Comparison of ENCODE assay signal across 12 cellular contexts in the genomic region with DNA sequence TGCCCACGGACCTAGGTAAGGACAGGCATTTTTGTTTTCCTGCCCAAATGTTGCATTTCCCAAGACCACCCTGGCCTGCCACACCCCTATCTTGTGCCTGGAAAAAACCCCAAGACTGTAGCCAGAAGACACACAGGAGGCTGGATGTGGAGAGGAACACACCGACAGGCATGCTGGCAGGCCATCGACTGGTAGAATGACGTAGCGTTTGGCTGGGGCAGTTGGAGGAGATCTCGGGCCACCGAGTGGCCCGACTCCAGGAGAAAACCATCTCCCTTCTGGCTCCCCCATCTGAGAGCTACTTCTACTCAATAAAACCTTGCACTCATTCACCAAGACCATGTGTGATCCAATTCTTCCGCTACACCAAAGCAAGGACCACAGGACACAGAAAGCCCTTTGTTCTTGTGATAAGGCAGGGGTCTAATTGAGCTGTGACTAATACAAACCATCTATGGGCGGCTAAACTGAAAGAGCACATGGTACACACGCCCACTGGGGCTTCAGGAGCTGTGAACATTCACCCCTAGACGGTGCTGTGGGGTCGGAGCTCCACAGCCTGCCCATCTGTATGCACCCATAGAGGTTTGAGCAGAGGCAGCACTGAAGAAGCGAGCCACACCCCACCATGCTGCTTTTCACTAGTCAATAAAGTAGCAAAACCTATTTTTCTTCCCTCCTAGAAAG. TPM values are rescaled to one million over a fixed set of nuclear protein-coding genes. Genes with fewer than 3 reads are reported as not detected.
DNase-seq lines count a peak whose midpoint lies in the region; ATAC-seq and TF ChIP-seq lines count a peak whose summit lies in the region.
"Had no signal": no experiment of that assay in that cellular context is flagged by ENCODE, and none has a peak within 500 bp of the region (broad histone marks: within the 10 kb centered on the region; RNA-seq: fewer than 3 reads in every experiment).

No MANE protein-coding gene starts in this region.

- intact Hi-C loops in OCI-LY7 (cut with micrococcal nuclease; ENCODE audit: unreplicated experiment): no loop called here
- intact Hi-C loops in Right ventricle myocardium superior (cut with DNase I): no loop called here

- H3K4me3 ChIP-seq in OCI-LY7 (ENCODE audit: low read depth, low read length, poor library complexity, severe bottlenecking): no peak overlapping the region

- H3K9me3 Mint-ChIP-seq in endothelial cell (ENCODE audit: unreplicated experiment): no peaks in the 10 kb centered on the region
- no peaks in the 10 kb centered on the region for H3K9me3 Mint-ChIP-seq in activated CD8-positive, alpha-beta memory T cell treated with anti-CD3 and anti-CD28 coated beads, Interleukin-2, amount 10 ng/mL, durations not matched to agents 7 days and 5 days (ENCODE audit: low read depth)
- H3K9me3 Mint-ChIP-seq: activated T-cell treated with anti-CD3 and anti-CD28 coated beads, Interleukin-2, amount 50 U/mL, for 72 hours had no signal

- CTCF ChIA-PET in OCI-LY7 (lab: Charles Lee; ENCODE audit: unreplicated experiment): interaction anchor here (0.6 to 2.8 kb wide), 5 partner anchors 9 to 88 kb away, joined by 4 to 23 read pairs (median 15); a partner anchor contains a TSS
- CTCF ChIA-PET in activated CD8-positive, alpha-beta memory T cell treated with anti-CD3 and anti-CD28 coated beads, Interleukin-2, amount 10 ng/mL, durations not matched to agents 7 days and 5 days (lab: Charles Lee): interaction anchor here (0.8 to 9.6 kb wide), 12 partner anchors 12 to 93 kb away, joined by 3 to 148 read pairs (median 12); a partner anchor contains a TSS

- TF ChIP-seq CTCF in GM12873 (IDR thresholded peaks at IDR 0.05; ENCODE audit: insufficient read depth, low read depth, low read length, missing control alignments) (peak; percentile 41), OCI-LY7 (conservative IDR thresholded peaks at IDR 0.05; ENCODE audit: low read length) (peak; percentile 74), endothelial cell (IDR thresholded peaks at IDR 0.05; ENCODE audit: unreplicated experiment) (no peak)

- H3K4me1 ChIP-seq in OCI-LY7 (ENCODE audit: insufficient read depth, low read length, poor library complexity, severe bottlenecking): peaks cover 60% of the 10 kb centered on the region

- H2AFZ ChIP-seq in OCI-LY7 (ENCODE audit: low read length): peak overlapping the region; percentile 89; the same call in 1 of the 2 replicates

- no peaks in the 10 kb centered on the region for H4K20me1 ChIP-seq in OCI-LY7 (ENCODE audit: insufficient read depth, low read length)

- no peaks in the 10 kb centered on the region for H3K9me2 ChIP-seq in OCI-LY7 (ENCODE audit: insufficient read depth, low read length)

- no peak for TF ChIP-seq POLR2A in erythroblast (IDR thresholded peaks at IDR 0.05; ENCODE audit: low read length)

- DNase-seq in COLO829 (ENCODE audit: low spot score) (peak; percentile 91), OCI-LY7 (ENCODE audit: low spot score) (peak; percentile 65), erythroblast (lab: John Stamatoyannopoulos, UW) (peak; percentile 11 to 28), endothelial cell (ENCODE audit: low spot score) (no peak), Right ventricle myocardium superior (no peak)
- no peak for DNase-seq in effector CD4-positive, alpha-beta T cell
- DNase-seq in activated CD8-positive, alpha-beta memory T cell treated with anti-CD3 and anti-CD28 coated beads, Interleukin-2, amount 10 ng/mL, durations not matched to agents 7 days and 5 days: no peak
- DNase-seq: NCI-H446 treated with DMSO at 0.1 percent for 48 hours; occipital lobe; stimulated activated CD4-positive, alpha-beta T cell treated with anti-CD3 and anti-CD28 coated beads, Interleukin-2, amount 100 ng/mL, for 24 hours had no signal

- H3K27ac ChIP-seq in OCI-LY7 (ENCODE audit: low read depth, low read length, poor library complexity, severe bottlenecking): no peak overlapping the region

- H3K36me3 Mint-ChIP-seq in endothelial cell (ENCODE audit: low read depth, unreplicated experiment): no peaks in the 10 kb centered on the region
- no peaks in the 10 kb centered on the region for H3K36me3 Mint-ChIP-seq in activated CD8-positive, alpha-beta memory T cell treated with anti-CD3 and anti-CD28 coated beads, Interleukin-2, amount 10 ng/mL, durations not matched to agents 7 days and 5 days

- H3K27ac Mint-ChIP-seq in endothelial cell (ENCODE audit: unreplicated experiment): no peak overlapping the region
- H3K27ac Mint-ChIP-seq in activated CD8-positive, alpha-beta memory T cell treated with anti-CD3 and anti-CD28 coated beads, Interleukin-2, amount 10 ng/mL, durations not matched to agents 7 days and 5 days: no peak overlapping the region
- H3K27ac Mint-ChIP-seq: activated T-cell treated with anti-CD3 and anti-CD28 coated beads, Interleukin-2, amount 50 U/mL, for 72 hours had no signal

- ATAC-seq in activated CD8-positive, alpha-beta memory T cell treated with anti-CD3 and anti-CD28 coated beads, Interleukin-2, amount 10 ng/mL, durations not matched to agents 7 days and 5 days: no peak
- ATAC-seq in Right ventricle myocardium superior (ENCODE audit: poor library complexity): no peak
- ATAC-seq: activated T-cell treated with anti-CD3 and anti-CD28 coated beads, Interleukin-2, amount 50 U/mL, for 72 hours had no signal

- no peak overlapping the region for H3K4me3 Mint-ChIP-seq in endothelial cell (ENCODE audit: unreplicated experiment)
- H3K4me3 Mint-ChIP-seq in activated CD8-positive, alpha-beta memory T cell treated with anti-CD3 and anti-CD28 coated beads, Interleukin-2, amount 10 ng/mL, durations not matched to agents 7 days and 5 days: no peak overlapping the region
- H3K4me3 Mint-ChIP-seq: activated T-cell treated with anti-CD3 and anti-CD28 coated beads, Interleukin-2, amount 50 U/mL, for 72 hours had no signal

- no peaks in the 10 kb centered on the region for H3K4me1 Mint-ChIP-seq in endothelial cell (ENCODE audit: unreplicated experiment)
- H3K4me1 Mint-ChIP-seq in activated CD8-positive, alpha-beta memory T cell treated with anti-CD3 and anti-CD28 coated beads, Interleukin-2, amount 10 ng/mL, durations not matched to agents 7 days and 5 days: no peaks in the 10 kb centered on the region

- no TSS peak for BruUV-seq in OCI-LY7 (replicated peaks; lab: Mats Ljungman, UMichigan)

- POLR2A ChIA-PET in OCI-LY7 (lab: Charles Lee): interaction anchor here (0.7 to 2.9 kb wide), 5 partner anchors 23 to 127 kb away, joined by 3 to 14 read pairs (median 3); a partner anchor contains a TSS

- H3K36me3 ChIP-seq in OCI-LY7 (ENCODE audit: insufficient read depth, low read length): no peaks in the 10 kb centered on the region

- peak overlapping the region; percentile 10; the same call in 1 of the 2 replicates for H3K4me2 ChIP-seq in OCI-LY7 (ENCODE audit: low read length)

- peaks cover 2% of the 10 kb centered on the region for H3K27me3 Mint-ChIP-seq in endothelial cell (ENCODE audit: unreplicated experiment)
- peaks cover 7% of the 10 kb centered on the region for H3K27me3 Mint-ChIP-seq in activated CD8-positive, alpha-beta memory T cell treated with anti-CD3 and anti-CD28 coated beads, Interleukin-2, amount 10 ng/mL, durations not matched to agents 7 days and 5 days

- no peaks in the 10 kb centered on the region for H3K79me2 ChIP-seq in OCI-LY7 (ENCODE audit: insufficient read depth, low read depth, low read length)

- no peaks in the 10 kb centered on the region for H3K9me3 ChIP-seq in OCI-LY7 (ENCODE audit: low read length)

RNA-seq across cellular contexts. Expression of a gene that starts 38.9 kb away (rescaled TPM):
- 23.7 and 28.3 TPM in 2 replicates for total RNA-seq in OCI-LY7 (2014; rRNA removed; shearing (Covaris generic))
- 22.3 and 26.1 TPM in 2 replicates for total RNA-seq in OCI-LY7 (2022)
- total RNA-seq in endothelial cell (ENCODE audit: unreplicated experiment): 107 TPM
- total RNA-seq in activated CD8-positive, alpha-beta memory T cell treated with anti-CD3 and anti-CD28 coated beads, Interleukin-2, amount 10 ng/mL, durations not matched to agents 7 days and 5 days: 1 to 10 TPM in 1 of 2 experiments, under 1 TPM in 1; 0.99 to 1.1 TPM
- total RNA-seq in Right ventricle myocardium superior: 2.7 TPM

RNA-seq across cellular contexts. Expression of a gene that starts 56.4 kb away (rescaled TPM):
- 54.2 and 68.3 TPM in 2 replicates for total RNA-seq in OCI-LY7 (2014; rRNA removed; shearing (Covaris generic))
- total RNA-seq in OCI-LY7 (2022): 63.2 and 63.7 TPM in 2 replicates
- total RNA-seq in endothelial cell (ENCODE audit: unreplicated experiment): 70.4 TPM
- 1 to 10 TPM; 3.7 to 5.6 TPM for total RNA-seq in activated CD8-positive, alpha-beta memory T cell treated with anti-CD3 and anti-CD28 coated beads, Interleukin-2, amount 10 ng/mL, durations not matched to agents 7 days and 5 days
- total RNA-seq in Right ventricle myocardium superior: 33.7 TPM

Comparison
In these comparisons a context has a peak if more than half of its experiments do, and no peak if none do; other contexts are left out.
1. DNase-seq: peak in COLO829 (single experiment), OCI-LY7 (single experiment) and erythroblast (2 of 2); none in endothelial cell (single experiment), effector CD4-positive, alpha-beta T cell (single experiment), activated CD8-positive, alpha-beta memory T cell treated with anti-CD3 and anti-CD28 coated beads, Interleukin-2, amount 10 ng/mL, durations not matched to agents 7 days and 5 days (single experiment) and Right ventricle myocardium superior (single experiment).